In genomic region chr1:34867421-34867820, GRCh38 we compare ENCODE assay signal across 18 cellular contexts. TPM values are rescaled to one million over a fixed set of nuclear protein-coding genes. Genes with fewer than 3 reads are reported as not detected.
DNase-seq lines count a peak whose midpoint lies in the region; ATAC-seq, FAIRE-seq and TF ChIP-seq lines count a peak whose summit lies in the region.
"Had no signal": no experiment of that assay in that cellular context is flagged by ENCODE, and none has a peak within 500 bp of the region (broad histone marks: within the 10 kb centered on the region; RNA-seq: fewer than 3 reads in every experiment).

No MANE protein-coding gene starts in this region.

- H3K4me3 ChIP-seq in right atrium auricular region: no peak overlapping the region
- H3K4me3 ChIP-seq: HAP-1 had no signal

- intact Hi-C loops in Right ventricle myocardium superior (cut with DNase I): loop anchor here (5.0 to 10.0 kb wide), 2 partner anchors 80 to 117 kb away; partner anchors contain the start of gene TMEM35B
- intact Hi-C loops in left ventricle myocardium superior (cut with micrococcal nuclease): no loop called here

- H3K27ac ChIP-seq in right atrium auricular region: no peak overlapping the region
- H3K27ac ChIP-seq: C4-2B had no signal

- no peaks in the 10 kb centered on the region for H3K36me3 ChIP-seq in right atrium auricular region
- H3K36me3 ChIP-seq: ascending aorta, esophagus muscularis mucosa, HAP-1, spleen had no signal

- H3K4me3 Mint-ChIP-seq in IgD-negative memory B cell (peak overlapping the region; percentile 53 to 79 (median 60)), chondrocyte (ENCODE audit: unreplicated experiment) (no peak overlapping the region)
- H3K4me3 Mint-ChIP-seq in stimulated activated naive CD8-positive, alpha-beta T cell treated with anti-CD3 and anti-CD28 coated beads, Interleukin-15, amount 100 ng/mL, for 72 hours: peak overlapping the region; percentile 20 to 24

- H3K27ac Mint-ChIP-seq in IgD-negative memory B cell (peak overlapping the region; percentile 52 to 89 (median 59)), chondrocyte (ENCODE audit: unreplicated experiment) (no peak overlapping the region)
- no peak overlapping the region for H3K27ac Mint-ChIP-seq in stimulated activated naive CD8-positive, alpha-beta T cell treated with anti-CD3 and anti-CD28 coated beads, Interleukin-15, amount 100 ng/mL, for 72 hours

- H3K4me1 ChIP-seq in right atrium auricular region: peaks cover 0 to 13% of the 10 kb centered on the region in 2 donors
- H3K4me1 ChIP-seq: HAP-1 had no signal

- FAIRE-seq in RCC 7860 (lab: Jason Lieb, UNC): no peak
- FAIRE-seq: GM12878, keratinocyte had no signal

- peaks cover 4 to 6% (median 5%) of the 10 kb centered on the region in 3 donors for H3K4me1 Mint-ChIP-seq in IgD-negative memory B cell
- peaks cover 48% of the 10 kb centered on the region for H3K4me1 Mint-ChIP-seq in stimulated activated naive CD8-positive, alpha-beta T cell treated with anti-CD3 and anti-CD28 coated beads, Interleukin-15, amount 100 ng/mL, for 72 hours
- H3K4me1 Mint-ChIP-seq in chondrocyte (ENCODE audit: low read depth): no peaks in the 10 kb centered on the region

- H3K36me3 Mint-ChIP-seq in IgD-negative memory B cell (no peaks in the 10 kb centered on the region), chondrocyte (ENCODE audit: low read depth) (no peaks in the 10 kb centered on the region)

- DNase-seq in Right ventricle myocardium superior (peak; percentile 49), right atrium auricular region (ENCODE audit: low spot score) (no peak), left ventricle myocardium superior (peak; percentile 34), RCC 7860 (ENCODE audit: low spot score) (no peak), chondrocyte (ENCODE audit: low spot score) (no peak), cerebellum (ENCODE audit: low spot score) (no peak)
- no peak for DNase-seq in stimulated activated naive CD8-positive, alpha-beta T cell treated with anti-CD3 and anti-CD28 coated beads, Interleukin-15, amount 100 ng/mL, for 72 hours
- DNase-seq: glutamatergic neuron, NCI-H1105 treated with DMSO at 0.1 percent for 48 hours, NCI-H2227 treated with DMSO at 0.1 percent for 48 hours, spleen had no signal

- ATAC-seq in Right ventricle myocardium superior (ENCODE audit: poor library complexity): peak; percentile 14
- peak; percentile 6 for ATAC-seq in left ventricle myocardium superior
- no peak for ATAC-seq in stimulated activated naive CD8-positive, alpha-beta T cell treated with anti-CD3 and anti-CD28 coated beads, Interleukin-15, amount 100 ng/mL, for 72 hours

- H3K27me3 Mint-ChIP-seq in IgD-negative memory B cell (no peaks in the 10 kb centered on the region), chondrocyte (ENCODE audit: low read depth) (peaks cover 28% of the 10 kb centered on the region)
- peaks cover 13% of the 10 kb centered on the region for H3K27me3 Mint-ChIP-seq in stimulated activated naive CD8-positive, alpha-beta T cell treated with anti-CD3 and anti-CD28 coated beads, Interleukin-15, amount 100 ng/mL, for 72 hours

- TF ChIP-seq CTCF in right atrium auricular region (IDR thresholded peaks at IDR 0.05) (no peak), chondrocyte (IDR thresholded peaks at IDR 0.05) (no peak)

- no peaks in the 10 kb centered on the region for H3K9me3 ChIP-seq in right atrium auricular region
- H3K9me3 ChIP-seq: ascending aorta, esophagus muscularis mucosa, HAP-1, spleen had no signal

- no peaks in the 10 kb centered on the region for H3K9me3 Mint-ChIP-seq in IgD-negative memory B cell
- no peaks in the 10 kb centered on the region for H3K9me3 Mint-ChIP-seq in stimulated activated naive CD8-positive, alpha-beta T cell treated with anti-CD3 and anti-CD28 coated beads, Interleukin-15, amount 100 ng/mL, for 72 hours
- H3K9me3 Mint-ChIP-seq in chondrocyte (ENCODE audit: low read depth): no peaks in the 10 kb centered on the region

- no peaks in the 10 kb centered on the region for H3K27me3 ChIP-seq in right atrium auricular region
- H3K27me3 ChIP-seq: ascending aorta, esophagus muscularis mucosa had no signal

RNA-seq across cellular contexts. Expression of gene SMIM12, which starts 7.9 kb away (rescaled TPM):
- 35.9 TPM for total RNA-seq in Right ventricle myocardium superior
- 10 to 100 TPM; 26.6 to 34.0 TPM for total RNA-seq in right atrium auricular region
- 73.4 TPM for polyA plus RNA-seq in IgD-negative memory B cell
- total RNA-seq in left ventricle myocardium superior: 33.6 TPM
- 39.6 to 41.4 TPM (median 40.6 TPM) in 3 replicates for total RNA-seq in chondrocyte
- 14.2 TPM for total RNA-seq in cerebellum

Comparison
In these comparisons a context has a peak if more than half of its experiments do, and no peak if none do; other contexts are left out.
1. DNase-seq: peak in Right ventricle myocardium superior (single experiment) and left ventricle myocardium superior (single experiment); none in right atrium auricular region (single experiment), stimulated activated naive CD8-positive, alpha-beta T cell treated with anti-CD3 and anti-CD28 coated beads, Interleukin-15, amount 100 ng/mL, for 72 hours (0 of 2), RCC 7860 (single experiment), chondrocyte (single experiment) and cerebellum (single experiment).
2. H3K27ac Mint-ChIP-seq: peak in IgD-negative memory B cell (3 of 3); none in stimulated activated naive CD8-positive, alpha-beta T cell treated with anti-CD3 and anti-CD28 coated beads, Interleukin-15, amount 100 ng/mL, for 72 hours (0 of 2) and chondrocyte (single experiment).